In genomic region chr10:32307609-32308008, GRCh38 we compare ENCODE assay signal across 1 cellular context.
TF ChIP-seq lines count a peak whose summit lies in the region.

No MANE protein-coding gene starts in this region.

TF ChIP-seq in GM12878, 131 proteins besides CTCF, POLR2A, EP300 and RAD21:
- TF ChIP-seq RUNX3 (IDR thresholded peaks at IDR 0.05; ENCODE audit: low read length), result no peak
- TF ChIP-seq SMAD5 (IDR thresholded peaks at IDR 0.05; ENCODE audit: low read depth), result no peak
- no peak for TF ChIP-seq GATAD2B (conservative IDR thresholded peaks at IDR 0.05; ENCODE audit: low read depth)
- TF ChIP-seq SIN3A (IDR thresholded peaks at IDR 0.05; ENCODE audit: low read depth, low read length), result no peak
- no peak for TF ChIP-seq MAX (IDR thresholded peaks at IDR 0.05; ENCODE audit: low read depth, low read length)
- TF ChIP-seq POU2F2 (IDR thresholded peaks at IDR 0.05; ENCODE audit: borderline replicate concordance, low read depth, low read length), result no peak
- no peak for TF ChIP-seq ZNF687 (IDR thresholded peaks at IDR 0.05)
- TF ChIP-seq TARDBP (IDR thresholded peaks at IDR 0.05; ENCODE audit: borderline replicate concordance), result no peak
- no peak for TF ChIP-seq ZBTB40 (IDR thresholded peaks at IDR 0.05; ENCODE audit: borderline replicate concordance)
- no peak for TF ChIP-seq SMC3 (IDR thresholded peaks at IDR 0.05; ENCODE audit: borderline replicate concordance, low read length)
- TF ChIP-seq MLLT1 (IDR thresholded peaks at IDR 0.05), result no peak
- no peak for TF ChIP-seq ZNF384 (IDR thresholded peaks at IDR 0.05; ENCODE audit: borderline replicate concordance, low read depth, low read length)
- TF ChIP-seq ZZZ3 (IDR thresholded peaks at IDR 0.05; ENCODE audit: control insufficient read depth, insufficient read length, low read depth), result no peak
- TF ChIP-seq MTA2 (IDR thresholded peaks at IDR 0.05; ENCODE audit: low read depth), result no peak
- TF ChIP-seq HDGF (IDR thresholded peaks at IDR 0.05), result no peak
- TF ChIP-seq E2F8 (IDR thresholded peaks at IDR 0.05; ENCODE audit: low read depth, partially characterized antibody), result no peak
- TF ChIP-seq REST (IDR thresholded peaks at IDR 0.05; ENCODE audit: low read depth, low read length), result no peak
